ENCODE assay signal across 24 cellular contexts in the genomic region with DNA sequence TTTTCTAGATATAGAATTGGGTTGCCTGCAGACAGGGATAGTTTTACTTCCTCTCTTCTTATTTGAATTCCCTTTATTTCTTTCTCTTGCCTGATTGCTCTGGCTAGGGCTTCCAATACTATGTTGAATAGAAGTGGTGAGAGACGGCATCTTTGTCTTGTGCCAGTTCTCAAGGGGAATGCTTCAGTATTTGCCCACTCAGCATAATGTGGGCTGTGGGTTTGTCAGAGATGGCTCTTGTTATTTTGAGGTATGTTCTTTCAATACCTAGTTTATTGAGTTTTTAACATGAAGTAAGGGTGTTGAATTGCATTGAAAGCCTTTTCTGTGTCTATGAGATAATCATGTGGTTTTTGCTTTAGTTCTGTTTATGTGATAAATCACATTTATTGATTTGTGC.
DNase-seq lines count a peak whose midpoint lies in the region; ATAC-seq, FAIRE-seq and TF ChIP-seq lines count a peak whose summit lies in the region.
"Had no signal": no experiment of that assay in that cellular context is flagged by ENCODE, and none has a peak within 500 bp of the region (broad histone marks: within the 10 kb centered on the region; RNA-seq: fewer than 3 reads in every experiment).

No MANE protein-coding gene starts in this region.

- CTCF ChIA-PET in HepG2 (lab: Yijun Ruan, JAX; ENCODE audit: low intra/inter-chr PET ratio, low total read pairs), result no interaction called here
- CTCF ChIA-PET in H1 (lab: Charles Lee; ENCODE audit: partially characterized antibody), result interaction anchor here (0.6 kb wide), 1 partner anchor 1997 kb away, joined by 3 read pairs; no protein-coding TSS in a partner anchor

- H2BK120ac ChIP-seq in H1 (replicated peaks; ENCODE audit: low read depth, low read length), result no peak overlapping the region

- no peak for TF ChIP-seq POLR2A in HepG2 (IDR thresholded peaks at IDR 0.05; ENCODE audit: insufficient read depth in 1 of 2, low read depth in 2 of 2, low read length in 2 of 2)
- TF ChIP-seq POLR2A in right lobe of liver (IDR thresholded peaks at IDR 0.05), result no peak
- TF ChIP-seq POLR2A in H1 (IDR thresholded peaks at IDR 0.05; ENCODE audit: control extremely low read depth in 1 of 2, low read depth in 2 of 2, low read length in 2 of 2), result no peak

- no peak overlapping the region for H4K8ac ChIP-seq in H1 (ENCODE audit: extremely low read depth, insufficient read depth, low read length)

- DNase-seq in HepG2 (ENCODE audit: low spot score) (no peak), right lobe of liver (no peak), SK-MEL-5 (ENCODE audit: low read depth, low spot score) (peak; percentile 3), H1 (ENCODE audit: low read depth in 1 of 2, low spot score in 2 of 2) (no peak), NCI-H1417 (lab: John Stamatoyannopoulos, UW) (no peak)
- no peak for DNase-seq in activated naive CD4-positive, alpha-beta T cell treated with anti-CD3 and anti-CD28 coated beads, Interleukin-2, amount 50 U/mL, for 72 hours (ENCODE audit: low spot score in 2 of 2)
- DNase-seq: ACHN; BE2C; C1 segment of cervical spinal cord; CD4-positive, alpha-beta memory T cell; CD4-positive, CD25-positive, alpha-beta regulatory T cell; CD8-positive, alpha-beta memory T cell; COR-L47; DMS 273 treated with DMSO at 0.1 percent for 48 hours; DMS153; DMS53; DMS79 treated with DMSO at 0.1 percent for 48 hours; GF-D8 had no signal

- no peak overlapping the region for H3K18ac ChIP-seq in H1 (ENCODE audit: extremely low read depth, low read length)

- H3K79me2 ChIP-seq in HepG2 (ENCODE audit: insufficient read depth, low read length), result no peaks in the 10 kb centered on the region
- H3K79me2 ChIP-seq in H1 (ENCODE audit: control insufficient read depth in 1 of 2, insufficient read depth in 2 of 2, low read length in 2 of 2), result no peaks in the 10 kb centered on the region

- H3K36me3 ChIP-seq in HepG2 (replicated peaks in 1 of 2; ENCODE audit: control insufficient read depth in 1 of 2, insufficient read depth in 2 of 2, low read length in 2 of 2) (no peaks in the 10 kb centered on the region), right lobe of liver (no peaks in the 10 kb centered on the region), H1 (ENCODE audit: control insufficient read depth in 2 of 4, insufficient read depth in 4 of 4, low read length in 3 of 4) (no peaks in the 10 kb centered on the region)
- H3K36me3 ChIP-seq: BE2C, BLaER1 had no signal

- intact Hi-C loops in HepG2 (cut with micrococcal nuclease; ENCODE audit: unreplicated experiment) (no loop called here), right lobe of liver (cut with DNase I) (no loop called here)

- POLR2A ChIA-PET in HepG2 (lab: Yijun Ruan, JAX) (no interaction called here), H1 (lab: Charles Lee; ENCODE audit: partially characterized antibody) (no interaction called here)

- no TSS peak for BruUV-seq in HepG2 (replicated peaks; lab: Mats Ljungman, UMichigan)

- H3K4me3 ChIP-seq in HepG2 (replicated peaks in 1 of 3; ENCODE audit: insufficient read depth in 1 of 3, low read depth in 2 of 3, low read length in 3 of 3), result no peak overlapping the region
- no peak overlapping the region for H3K4me3 ChIP-seq in right lobe of liver
- no peak overlapping the region for H3K4me3 ChIP-seq in H1 (ENCODE audit: extremely low read depth in 1 of 4, insufficient read depth in 2 of 4, low read depth in 3 of 4, low read length in 4 of 4)
- H3K4me3 ChIP-seq: BLaER1 had no signal

- no peak overlapping the region for H3K56ac ChIP-seq in H1 (replicated peaks; ENCODE audit: insufficient read length, low read depth, low read length)

- no peak overlapping the region for H3K27ac Mint-ChIP-seq in activated naive CD4-positive, alpha-beta T cell treated with anti-CD3 and anti-CD28 coated beads, Interleukin-2, amount 50 U/mL, for 72 hours
- H3K27ac Mint-ChIP-seq: CD14-positive monocyte; CD4-positive, alpha-beta memory T cell; CD4-positive, CD25-positive, alpha-beta regulatory T cell; CD8-positive, alpha-beta memory T cell had no signal

- no peak overlapping the region for H4K5ac ChIP-seq in H1 (ENCODE audit: insufficient read length, low read depth, low read length)

- TF ChIP-seq CTCF in HepG2 (CRISPR knock-in tag; IDR thresholded peaks at IDR 0.05), result no peak
- TF ChIP-seq CTCF in right lobe of liver (IDR thresholded peaks at IDR 0.05), result no peak
- no peak for TF ChIP-seq CTCF in H1 (IDR thresholded peaks at IDR 0.05; ENCODE audit: control extremely low read depth in 1 of 3, insufficient read depth in 1 of 3, low read depth in 1 of 3, low read length in 3 of 3)

- H3K4me1 ChIP-seq in HepG2 (ENCODE audit: insufficient read depth, low read length), result no peaks in the 10 kb centered on the region
- no peaks in the 10 kb centered on the region for H3K4me1 ChIP-seq in right lobe of liver
- no peaks in the 10 kb centered on the region for H3K4me1 ChIP-seq in H1 (replicated peaks in 1 of 4; ENCODE audit: control insufficient read depth in 3 of 4, insufficient read depth in 4 of 4, low read length in 3 of 4)
- H3K4me1 ChIP-seq: BE2C had no signal

- H3K23me2 ChIP-seq in H1 (ENCODE audit: low read depth, low read length), result no peaks in the 10 kb centered on the region

- no peaks in the 10 kb centered on the region for H4K20me1 ChIP-seq in HepG2 (ENCODE audit: insufficient read depth, low read length)
- H4K20me1 ChIP-seq in H1 (replicated peaks in 1 of 2; ENCODE audit: control insufficient read depth in 1 of 2, insufficient read depth in 2 of 2, low read length in 2 of 2), result no peaks in the 10 kb centered on the region
- H4K20me1 ChIP-seq: BLaER1 had no signal

- no peak overlapping the region for H3K23ac ChIP-seq in H1 (ENCODE audit: insufficient read length)

- FAIRE-seq in HepG2 (lab: Jason Lieb, UNC), result no peak
- FAIRE-seq in H1 (lab: Jason Lieb, UNC), result no peak
- FAIRE-seq: G401.6, GM12891, GM19239 had no signal

- in situ Hi-C loops in HepG2 (cut with HindIII; ENCODE audit: extremely low pct_ligation_motif_present, low pct_unique_long_range_greater_than_20kb), result no loop called here
- in situ Hi-C loops in SK-MEL-5 (cut with HindIII; ENCODE audit: low pct_unique_long_range_greater_than_20kb, low sequenced_read_pairs), result no loop called here

- H3K9ac ChIP-seq in HepG2 (ENCODE audit: insufficient read depth, low read depth, low read length) (no peak overlapping the region), H1 (replicated peaks in 1 of 4; ENCODE audit: extremely low read depth in 1 of 4, low read depth in 3 of 4, low read length in 3 of 4) (no peak overlapping the region)
- H3K9ac ChIP-seq: BLaER1 had no signal

- H2BK20ac ChIP-seq in H1 (ENCODE audit: low read length), result no peak overlapping the region

- H3K9me3 Mint-ChIP-seq in activated naive CD4-positive, alpha-beta T cell treated with anti-CD3 and anti-CD28 coated beads, Interleukin-2, amount 50 U/mL, for 72 hours, result peaks cover 5 to 8% of the 10 kb centered on the region in 2 donors

- no peak overlapping the region for H3K27ac ChIP-seq in HepG2 (ENCODE audit: extremely low read length, insufficient read depth, low read length)
- no peak overlapping the region for H3K27ac ChIP-seq in right lobe of liver
- no peak overlapping the region for H3K27ac ChIP-seq in H1 (ENCODE audit: low read depth, low read length)
- H3K27ac ChIP-seq: 22Rv1, BLaER1 had no signal

- no peak overlapping the region for H2AFZ ChIP-seq in HepG2 (ENCODE audit: low read length)
- no peak overlapping the region for H2AFZ ChIP-seq in H1 (ENCODE audit: low read length)

- H3K9me3 ChIP-seq in HepG2 (ENCODE audit: low read length) (peaks cover 27% of the 10 kb centered on the region; the same call in 1 of the 2 replicates), right lobe of liver (no peaks in the 10 kb centered on the region), H1 (ENCODE audit: insufficient read depth in 2 of 2, low read depth in 1 of 2, low read length in 1 of 2) (no peaks in the 10 kb centered on the region)
- H3K9me3 ChIP-seq: BE2C, BLaER1 had no signal

- no peak overlapping the region for H3K4ac ChIP-seq in H1 (replicated peaks; ENCODE audit: insufficient read length, low read depth, low read length)

- H2BK5ac ChIP-seq in H1 (ENCODE audit: low read depth, low read length), result no peak overlapping the region

- no peak overlapping the region for H2BK12ac ChIP-seq in H1 (ENCODE audit: low read depth, low read length)

- WGBS in HepG2 (ENCODE audit: low lambda C conversion rate), result 29% methylated on average over 1 of the region's 1 CpG
- WGBS in right lobe of liver (ENCODE audit: insufficient coverage, low coverage, low lambda C conversion rate, missing lambda C conversion rate), result 60% methylated on average over 1 of the region's 1 CpG
- WGBS in H1 (ENCODE audit: extremely low coverage in 1 of 2, insufficient coverage in 1 of 2, insufficient read length in 1 of 2, insufficient replicate concordance in 2 of 2, low coverage in 1 of 2, low lambda C conversion rate in 2 of 2, missing lambda C conversion rate in 1 of 2), 2 experiments, result 82% methylated on average over 1 of the region's 1 CpG; no CpG with 5 or more reads in 1 of the 2 experiments

- no peaks in the 10 kb centered on the region for H3K79me1 ChIP-seq in H1 (ENCODE audit: low read depth, low read length)

- H3K27me3 ChIP-seq in HepG2 (ENCODE audit: control insufficient read depth in 1 of 2, insufficient read depth in 2 of 2, low read length in 2 of 2), result no peaks in the 10 kb centered on the region
- H3K27me3 ChIP-seq in right lobe of liver, result no peaks in the 10 kb centered on the region
- no peaks in the 10 kb centered on the region for H3K27me3 ChIP-seq in H1 (replicated peaks in 1 of 4; ENCODE audit: control insufficient read depth in 3 of 4, extremely low read depth in 1 of 4, insufficient read depth in 3 of 4, low read length in 3 of 4)
- H3K27me3 ChIP-seq: BE2C, BLaER1 had no signal

- no peak overlapping the region for H3K14ac ChIP-seq in H1 (ENCODE audit: insufficient read length)

- H2AK5ac ChIP-seq in H1 (ENCODE audit: low read depth, low read length), result no peak overlapping the region

- H3K4me2 ChIP-seq in HepG2 (ENCODE audit: low read depth, low read length), result no peak overlapping the region
- H3K4me2 ChIP-seq in H1 (ENCODE audit: insufficient read depth in 1 of 2, low read depth in 2 of 2, low read length in 2 of 2), result no peak overlapping the region
- H3K4me2 ChIP-seq: BLaER1 had no signal

- TF ChIP-seq EP300 in HepG2 (IDR thresholded peaks at IDR 0.05; ENCODE audit: low read depth in 2 of 2, low read length in 2 of 2), result no peak
- no peak for TF ChIP-seq EP300 in HepG2 (CRISPR knock-in tag; IDR thresholded peaks at IDR 0.05; ENCODE audit: borderline replicate concordance)
- no peak for TF ChIP-seq EP300 in H1 (IDR thresholded peaks at IDR 0.05; ENCODE audit: borderline replicate concordance in 1 of 2, low read depth in 2 of 2, low read length in 2 of 2)

- TF ChIP-seq RAD21 in HepG2 (CRISPR knock-in tag; IDR thresholded peaks at IDR 0.05), result no peak
- no peak for TF ChIP-seq RAD21 in H1 (IDR thresholded peaks at IDR 0.05 in 1 of 2, conservative IDR thresholded peaks at IDR 0.05 in 1 of 2; ENCODE audit: low read depth in 2 of 2, low read length in 2 of 2)

- no peak overlapping the region for H2BK15ac ChIP-seq in H1 (ENCODE audit: low read length)

- H3K36me3 Mint-ChIP-seq in activated naive CD4-positive, alpha-beta T cell treated with anti-CD3 and anti-CD28 coated beads, Interleukin-2, amount 50 U/mL, for 72 hours, result no peaks in the 10 kb centered on the region
- H3K36me3 Mint-ChIP-seq: CD14-positive monocyte; CD4-positive, alpha-beta memory T cell; CD4-positive, CD25-positive, alpha-beta regulatory T cell; CD8-positive, alpha-beta memory T cell had no signal

- ATAC-seq in HepG2, result no peak
- ATAC-seq in right lobe of liver, result no peak
- ATAC-seq in activated naive CD4-positive, alpha-beta T cell treated with anti-CD3 and anti-CD28 coated beads, Interleukin-2, amount 50 U/mL, for 72 hours, result no peak

- no peak overlapping the region for H4K91ac ChIP-seq in H1 (replicated peaks; ENCODE audit: insufficient read length, low read length)
